In genomic region chr1:212856755-212857154, GRCh38 we compare ENCODE assay signal across 10 cellular contexts. TPM values are rescaled to one million over a fixed set of nuclear protein-coding genes. Genes with fewer than 3 reads are reported as not detected.
DNase-seq lines count a peak whose midpoint lies in the region; ATAC-seq, FAIRE-seq and TF ChIP-seq lines count a peak whose summit lies in the region.
"Had no signal": no experiment of that assay in that cellular context is flagged by ENCODE, and none has a peak within 500 bp of the region (broad histone marks: within the 10 kb centered on the region; RNA-seq: fewer than 3 reads in every experiment).

No MANE protein-coding gene starts in this region.

- H3K36me3 Mint-ChIP-seq in GM23338 (ENCODE audit: low read depth) (peaks cover 28% of the 10 kb centered on the region), activated B cell treated with CpG ODN at 0.5 μM for 24 hours (ENCODE audit: low read depth) (peaks cover 14% of the 10 kb centered on the region)

- H3K27ac Mint-ChIP-seq in GM23338 (peak overlapping the region; percentile 79; the same call in 1 of the 2 replicates), activated B cell treated with CpG ODN at 0.5 μM for 24 hours (no peak overlapping the region)

- no peak overlapping the region for H2BK120ac ChIP-seq in mesendoderm (ENCODE audit: low read depth, low read length)

- no peak overlapping the region for H3K4ac ChIP-seq in mesendoderm (ENCODE audit: low read depth, low read length)

- WGBS in mesendoderm (ENCODE audit: extremely low coverage, insufficient coverage, low lambda C conversion rate), result no CpG with 5 or more reads among the region's 16 CpGs
- 87 to 90% (median 90%) methylated on average over 16 of the region's 16 CpGs for WGBS in ovary, 3 donors

- FAIRE-seq in HTR-8/SVneo (lab: Jason Lieb, UNC), result no peak

- no peaks in the 10 kb centered on the region for H3K79me1 ChIP-seq in mesendoderm (ENCODE audit: low read length)

- no peaks in the 10 kb centered on the region; the same call in 1 of the 2 replicates for H3K9me2 ChIP-seq in GM23338 (ENCODE audit: insufficient read depth)

- peaks cover 88% of the 10 kb centered on the region for H3K79me2 ChIP-seq in GM23338 (replicated peaks; ENCODE audit: insufficient read depth)
- H3K79me2 ChIP-seq in mesendoderm (ENCODE audit: control insufficient read depth, insufficient read depth, low read length), result peaks cover 32% of the 10 kb centered on the region

- H2BK5ac ChIP-seq in mesendoderm (ENCODE audit: low read length), result no peak overlapping the region

- peaks cover 16% of the 10 kb centered on the region; the same call in 1 of the 2 replicates for H3F3A ChIP-seq in GM23338 (replicated peaks; ENCODE audit: low read depth)

- no peak overlapping the region for H4K8ac ChIP-seq in mesendoderm (ENCODE audit: low read depth, low read length)

- peak overlapping the region; percentile 6 for H2AK5ac ChIP-seq in mesendoderm (ENCODE audit: low read length)

- H3K4me3 ChIP-seq in AG04449 (ENCODE audit: low read depth, low read length) (peak overlapping the region; percentile 78; the same call in 1 of the 2 replicates), GM23338 (peak overlapping the region; percentile 86), mesendoderm (ENCODE audit: low read length) (no peak overlapping the region), ovary (no peak overlapping the region)

- peaks cover 33% of the 10 kb centered on the region for H4K20me1 ChIP-seq in GM23338 (replicated peaks; ENCODE audit: insufficient read depth)

- H3K36me3 ChIP-seq in GM23338 (ENCODE audit: insufficient read depth) (peaks cover 7% of the 10 kb centered on the region; the same call in 1 of the 2 replicates), mesendoderm (ENCODE audit: control insufficient read depth, insufficient read depth, low read length) (no peaks in the 10 kb centered on the region), ovary (no peaks in the 10 kb centered on the region)

- no peaks in the 10 kb centered on the region for H3K9me3 ChIP-seq in ovary

- H3K56ac ChIP-seq in mesendoderm (ENCODE audit: low read length), result peak overlapping the region; percentile 78

- CTCF ChIA-PET in AG04449 (lab: Yijun Ruan, JAX) (interaction anchor here (0.6 to 1.1 kb wide), 2 partner anchors 10 to 42 kb away, joined by 3 read pairs; no protein-coding TSS in a partner anchor), activated B cell treated with CpG ODN at 0.5 μM for 24 hours (lab: Charles Lee) (no interaction called here)

- peak overlapping the region; percentile 57 for H3K9ac ChIP-seq in mesendoderm (ENCODE audit: low read length)

- H3K4me1 Mint-ChIP-seq in GM23338 (peaks cover 35% of the 10 kb centered on the region), activated B cell treated with CpG ODN at 0.5 μM for 24 hours (peaks cover 22% of the 10 kb centered on the region)

- H3K4me3 Mint-ChIP-seq in GM23338 (no peak overlapping the region; the same call in 2 of the 3 replicates), activated B cell treated with CpG ODN at 0.5 μM for 24 hours (peak overlapping the region; percentile 99)

- H2BK15ac ChIP-seq in mesendoderm (replicated peaks; ENCODE audit: low read depth), result no peak overlapping the region

- POLR2A ChIA-PET in AG04449 (lab: Yijun Ruan, JAX) (interaction anchor here (0.6 kb wide), 1 partner anchor 231 kb away, joined by 7 read pairs; no protein-coding TSS in a partner anchor), activated B cell treated with CpG ODN at 0.5 μM for 24 hours (lab: Charles Lee) (interaction anchor here (0.6 to 2.4 kb wide), 7 partner anchors 37 to 101 kb away, joined by 3 to 45 read pairs (median 7); partner anchors contain the start of genes NSL1 and TATDN3)

- no peak for TF ChIP-seq CTCF in AG04449 (IDR thresholded peaks at IDR 0.05; ENCODE audit: insufficient read depth, low read length, missing control alignments)
- no peak for TF ChIP-seq CTCF in GM23338 (conservative IDR thresholded peaks at IDR 0.05; ENCODE audit: low read depth in 2 of 2)
- no peak for TF ChIP-seq CTCF in activated B cell treated with CpG ODN at 0.5 μM for 24 hours (IDR thresholded peaks at IDR 0.05)
- TF ChIP-seq CTCF in ovary (IDR thresholded peaks at IDR 0.05), result no peak

- no peak for TF ChIP-seq POLR2A in ovary (IDR thresholded peaks at IDR 0.05)

- peaks cover 13% of the 10 kb centered on the region for H3K9me3 Mint-ChIP-seq in GM23338
- no peaks in the 10 kb centered on the region for H3K9me3 Mint-ChIP-seq in activated B cell treated with CpG ODN at 0.5 μM for 24 hours
- H3K9me3 Mint-ChIP-seq: naive B cell had no signal

- H3K4me2 ChIP-seq in GM23338, result peak overlapping the region; percentile 92
- peak overlapping the region; percentile 11 for H3K4me2 ChIP-seq in mesendoderm (ENCODE audit: low read length)

- no peak overlapping the region for H4K5ac ChIP-seq in mesendoderm (ENCODE audit: low read length)

- H3K27me3 Mint-ChIP-seq in GM23338 (ENCODE audit: insufficient read depth, low read depth, poor library complexity) (peaks cover 21% of the 10 kb centered on the region), activated B cell treated with CpG ODN at 0.5 μM for 24 hours (no peaks in the 10 kb centered on the region)
- H3K27me3 Mint-ChIP-seq: naive B cell had no signal

- H3K23ac ChIP-seq in mesendoderm (ENCODE audit: low read length), result no peak overlapping the region

- DNase-seq in AG04449 (ENCODE audit: low read depth, low spot score) (no peak), GM23338 (ENCODE audit: low spot score) (peak; percentile 27), activated B cell treated with CpG ODN at 0.5 μM for 24 hours (no peak), mesendoderm (no peak), ovary (no peak), NCI-H2081 treated with DMSO at 0.1 percent for 48 hours (lab: John Stamatoyannopoulos, UW) (no peak), HTR-8/SVneo (ENCODE audit: insufficient read length, low spot score) (no peak)
- no peak for DNase-seq in activated T-cell treated with anti-CD3 and anti-CD28 coated beads, Interleukin-2, amount 50 U/mL, for 1 hour
- DNase-seq: naive B cell, SIG-M5 had no signal

- H3K27ac ChIP-seq in GM23338 (ENCODE audit: low read depth), result 0 out of 2 replicates have a peak overlapping the region, but pooled peaks have one; percentile 76
- no peak overlapping the region for H3K27ac ChIP-seq in mesendoderm (ENCODE audit: low read depth, low read length)
- H3K27ac ChIP-seq in ovary, result no peak overlapping the region

- H2AFZ ChIP-seq in GM23338, result no peak overlapping the region

- intact Hi-C loops in activated B cell treated with CpG ODN at 0.5 μM for 24 hours (cut with micrococcal nuclease) (loop anchor here (5.0 to 10.0 kb wide), 4 partner anchors 39 to 1426 kb away; partner anchors contain the start of genes ANGEL2, PPP2R5A and SMYD2), ovary (cut with DNase I) (no loop called here)

- no peak for TF ChIP-seq EP300 in ovary (IDR thresholded peaks at IDR 0.05)

- peaks cover 33% of the 10 kb centered on the region for H3K4me1 ChIP-seq in GM23338 (ENCODE audit: insufficient read depth)
- H3K4me1 ChIP-seq in mesendoderm (ENCODE audit: control insufficient read depth, low read depth, low read length), result no peaks in the 10 kb centered on the region
- peaks cover 7% of the 10 kb centered on the region for H3K4me1 ChIP-seq in ovary (ENCODE audit: insufficient read depth)

- ATAC-seq in GM23338, result no peak
- no peak for ATAC-seq in activated B cell treated with CpG ODN at 0.5 μM for 24 hours (ENCODE audit: low read depth)

- H3K18ac ChIP-seq in mesendoderm (ENCODE audit: low read length), result no peak overlapping the region

- H3K27me3 ChIP-seq in GM23338 (ENCODE audit: insufficient read depth) (no peaks in the 10 kb centered on the region), mesendoderm (ENCODE audit: insufficient read depth, low read length, poor library complexity) (no peaks in the 10 kb centered on the region), ovary (no peaks in the 10 kb centered on the region)

TF ChIP-seq in GM23338, 12 proteins besides CTCF, POLR2A, EP300 and RAD21:
- TF ChIP-seq ZNF331 (CRISPR knock-in tag; IDR thresholded peaks at IDR 0.05; ENCODE audit: low read depth), result no peak
- TF ChIP-seq STAT1 (IDR thresholded peaks at IDR 0.05; ENCODE audit: unreplicated experiment), result no peak
- TF ChIP-seq ZNF114 (CRISPR knock-in tag; IDR thresholded peaks at IDR 0.05), result no peak
TF ChIP-seq in GM23338: peak in this region for 0.

RNA-seq across cellular contexts. Expression of gene FLVCR1, which starts 1.3 kb away (rescaled TPM):
- 93.5 and 103 TPM in 2 replicates for total RNA-seq in GM23338 (2014; rRNA removed; shearing (Covaris generic))
- polyA plus RNA-seq in GM23338 (2016; fragmentation: Nextera tagmentation; extraction: Ambion mirVana) (60.2 and 60.5 TPM in 2 replicates), ovary (1 to 10 TPM; 1.9 to 5.3 TPM)
- total RNA-seq in activated B cell treated with CpG ODN at 0.5 μM for 24 hours (12.7 and 16.4 TPM in 2 replicates), ovary (10 to 100 TPM in 1 of 7 donors, 1 to 10 TPM in 6; 4.0 to 11.4 (median 7.4) TPM)
- polyA plus RNA-seq in mesendoderm (2013, experiment 1 of 2), result 21.8 TPM
- 23.8 TPM for polyA plus RNA-seq in mesendoderm (2013, experiment 2 of 2)

RNA-seq across cellular contexts. Expression of gene SPATA45, which starts 9.3 kb away (rescaled TPM):
- total RNA-seq in GM23338 (2014; rRNA removed; shearing (Covaris generic)), result not detected in 2 replicates
- polyA plus RNA-seq in GM23338 (2016; fragmentation: Nextera tagmentation; extraction: Ambion mirVana), result not detected in 2 replicates
- total RNA-seq in activated B cell treated with CpG ODN at 0.5 μM for 24 hours, result 0.64 TPM in 1 of 2 replicates, not detected in the other
- polyA plus RNA-seq in mesendoderm (2013, experiment 1 of 2), result 0.28 TPM
- polyA plus RNA-seq in mesendoderm (2013, experiment 2 of 2), result 0.21 TPM
- not detected for total RNA-seq in ovary
- not detected for polyA plus RNA-seq in ovary

Comparison
In these comparisons a context has a peak if more than half of its experiments do, and no peak if none do; other contexts are left out.
1. H3K4me3 ChIP-seq: peak in AG04449 (single experiment) and GM23338 (single experiment); none in mesendoderm (single experiment) and ovary (single experiment).